1 cellular context compared by ENCODE assay signal in the genomic region with DNA sequence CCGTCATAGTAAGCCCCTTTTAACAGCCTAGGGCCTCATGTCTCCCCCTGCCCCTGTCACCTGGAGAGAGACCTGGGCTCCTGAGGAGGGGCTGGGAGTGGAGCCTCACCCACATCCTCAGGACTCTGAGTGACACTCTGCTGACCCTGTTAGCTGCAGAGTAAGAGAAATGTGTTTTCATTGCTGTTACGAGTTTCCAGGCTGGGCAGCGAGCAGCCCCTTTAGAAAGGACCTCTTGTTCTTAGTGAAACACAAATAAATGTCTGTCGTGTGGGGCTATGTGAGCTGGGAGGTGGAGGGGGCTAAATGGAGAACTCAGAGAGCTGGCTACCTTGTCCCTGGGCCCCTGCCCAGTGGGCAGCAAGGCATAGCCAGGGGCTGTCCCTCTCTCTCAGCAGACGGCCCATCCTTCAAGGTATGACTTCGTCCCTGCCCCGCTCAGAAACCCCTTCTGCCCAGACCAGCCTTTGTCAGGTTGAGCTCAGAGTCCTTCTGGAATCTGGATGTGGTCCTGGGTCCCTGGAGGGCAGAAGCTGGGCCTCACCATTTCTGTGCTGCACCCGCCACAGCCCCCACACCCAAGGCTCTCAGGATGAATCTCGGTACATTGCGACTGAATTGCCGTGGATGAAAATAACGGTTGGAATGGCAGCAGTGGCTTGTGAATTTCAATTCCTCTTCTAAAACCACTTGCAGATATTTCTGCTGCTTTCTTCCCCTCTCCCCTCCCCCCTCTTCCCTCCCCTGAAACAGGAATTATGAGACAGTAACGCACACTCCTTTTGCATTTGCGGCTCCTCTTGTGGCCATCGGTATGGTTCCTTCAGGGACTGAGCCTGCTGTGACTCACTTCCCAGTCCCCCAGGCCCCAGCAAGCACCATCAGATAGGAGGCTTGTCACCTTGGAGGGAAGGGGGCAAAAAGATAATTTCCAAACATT.
TF ChIP-seq lines count a peak whose summit lies in the region.

No MANE protein-coding gene starts in this region.

TF ChIP-seq in K562, 482 proteins besides CTCF, POLR2A, EP300 and RAD21 (continues in another document):
- TF ChIP-seq JUN (IDR thresholded peaks at IDR 0.05; ENCODE audit: borderline replicate concordance, low read depth, low read length) (peak; percentile 84), JUN (CRISPR knock-in tag; IDR thresholded peaks at IDR 0.05; ENCODE audit: borderline replicate concordance) (no peak), MED1 (CRISPR knock-in tag; IDR thresholded peaks at IDR 0.05; ENCODE audit: borderline replicate concordance) (no peak), NR2C2 (CRISPR knock-in tag; IDR thresholded peaks at IDR 0.05) (no peak), NR2C2 (tag; IDR thresholded peaks at IDR 0.05) (0 out of 2 replicates have a peak, but pooled peaks have one; percentile 12), CTBP1 (IDR thresholded peaks at IDR 0.05; ENCODE audit: borderline replicate concordance) (0 out of 2 replicates have a peak, but pooled peaks have one; percentile 29), DPF2 (IDR thresholded peaks at IDR 0.05) (peak; percentile 77), SRF (CRISPR knock-in tag; IDR thresholded peaks at IDR 0.05) (peak in 1 of 2 experiments; percentile 33; a peak in 1 of 4 replicates), LEF1 (IDR thresholded peaks at IDR 0.05) (peak; percentile 69), MIER1 (IDR thresholded peaks at IDR 0.05; ENCODE audit: low read depth) (no peak), HDAC2 (IDR thresholded peaks at IDR 0.05) (no peak; the same call in 1 of the 2 replicates), MAZ (CRISPR knock-in tag; conservative IDR thresholded peaks at IDR 0.05 in 1 of 2, IDR thresholded peaks at IDR 0.05 in 1 of 2) (peak in 1 of 2 experiments; percentile 52; a peak in 1 of 4 replicates), NEUROD1 (IDR thresholded peaks at IDR 0.05; ENCODE audit: borderline replicate concordance, low read depth, low read length, partially characterized antibody) (peak; percentile 52), CBFB (CRISPR knock-in tag; IDR thresholded peaks at IDR 0.05) (no peak), YY1 (IDR thresholded peaks at IDR 0.05; ENCODE audit: borderline replicate concordance in 1 of 3, control insufficient read depth in 1 of 3, extremely low read depth in 1 of 3, insufficient read depth in 3 of 3, insufficient read length in 1 of 3, insufficient replicate concordance in 2 of 3, low read depth in 1 of 3, low read length in 2 of 3) (peak in 1 of 3 experiments; percentile 38), NBN (IDR thresholded peaks at IDR 0.05; ENCODE audit: low read depth) (peak; percentile 55; the same call in 1 of the 2 replicates), KDM5B (IDR thresholded peaks at IDR 0.05; ENCODE audit: insufficient replicate concordance, low read depth, low read length) (peak; percentile 52), HMG20B (CRISPR knock-in tag; IDR thresholded peaks at IDR 0.05) (no peak), CREB1 (IDR thresholded peaks at IDR 0.05) (no peak), CREB1 (CRISPR knock-in tag; IDR thresholded peaks at IDR 0.05) (no peak; the same call in 1 of the 2 replicates), MTA1 (IDR thresholded peaks at IDR 0.05; ENCODE audit: borderline replicate concordance) (0 out of 2 replicates have a peak, but pooled peaks have one; percentile 43), JUND (IDR thresholded peaks at IDR 0.05; ENCODE audit: borderline replicate concordance, low read depth, low read length) (peak; percentile 92), JUND (tag; IDR thresholded peaks at IDR 0.05; ENCODE audit: borderline replicate concordance, low read depth, low read length) (peak; percentile 80; the same call in 1 of the 3 replicates), CAMTA2 (CRISPR knock-in tag; conservative IDR thresholded peaks at IDR 0.05) (no peak), ZNF197 (CRISPR knock-in tag; IDR thresholded peaks at IDR 0.05; ENCODE audit: low read depth) (peak; percentile 68; the same call in 1 of the 2 replicates), FOXP1 (CRISPR knock-in tag; IDR thresholded peaks at IDR 0.05) (peak; percentile 41; the same call in 1 of the 2 replicates), PHF8 (IDR thresholded peaks at IDR 0.05; ENCODE audit: borderline replicate concordance, low read length) (peak; percentile 10; the same call in 1 of the 2 replicates), TEAD1 (CRISPR knock-in tag; IDR thresholded peaks at IDR 0.05) (no peak), NELFE (IDR thresholded peaks at IDR 0.05; ENCODE audit: insufficient read depth, insufficient read length) (no peak), RBBP5 (IDR thresholded peaks at IDR 0.05; ENCODE audit: borderline replicate concordance, insufficient read depth, low read length, poor library complexity, severe bottlenecking) (peak; percentile 28), ZNF274 (IDR thresholded peaks at IDR 0.05; ENCODE audit: borderline replicate concordance, low read depth, low read length) (no peak), ARID1B (IDR thresholded peaks at IDR 0.05) (peak; percentile 74), TRIM24 (IDR thresholded peaks at IDR 0.05) (0 out of 4 replicates have a peak, but pooled peaks of 1 of the 2 experiments have one; percentile 30), CBX5 (IDR thresholded peaks at IDR 0.05; ENCODE audit: borderline replicate concordance, low read depth) (no peak), DACH1 (IDR thresholded peaks at IDR 0.05; ENCODE audit: partially characterized antibody) (no peak), ZNF184 (CRISPR knock-in tag; IDR thresholded peaks at IDR 0.05) (no peak), SMARCC2 (IDR thresholded peaks at IDR 0.05; ENCODE audit: low read depth) (0 out of 2 replicates have a peak, but pooled peaks have one; percentile 54), CCNT2 (IDR thresholded peaks at IDR 0.05; ENCODE audit: borderline replicate concordance, extremely low read depth, insufficient read length, low read depth, low read length) (no peak)
- TF ChIP-seq, protein P1, sequence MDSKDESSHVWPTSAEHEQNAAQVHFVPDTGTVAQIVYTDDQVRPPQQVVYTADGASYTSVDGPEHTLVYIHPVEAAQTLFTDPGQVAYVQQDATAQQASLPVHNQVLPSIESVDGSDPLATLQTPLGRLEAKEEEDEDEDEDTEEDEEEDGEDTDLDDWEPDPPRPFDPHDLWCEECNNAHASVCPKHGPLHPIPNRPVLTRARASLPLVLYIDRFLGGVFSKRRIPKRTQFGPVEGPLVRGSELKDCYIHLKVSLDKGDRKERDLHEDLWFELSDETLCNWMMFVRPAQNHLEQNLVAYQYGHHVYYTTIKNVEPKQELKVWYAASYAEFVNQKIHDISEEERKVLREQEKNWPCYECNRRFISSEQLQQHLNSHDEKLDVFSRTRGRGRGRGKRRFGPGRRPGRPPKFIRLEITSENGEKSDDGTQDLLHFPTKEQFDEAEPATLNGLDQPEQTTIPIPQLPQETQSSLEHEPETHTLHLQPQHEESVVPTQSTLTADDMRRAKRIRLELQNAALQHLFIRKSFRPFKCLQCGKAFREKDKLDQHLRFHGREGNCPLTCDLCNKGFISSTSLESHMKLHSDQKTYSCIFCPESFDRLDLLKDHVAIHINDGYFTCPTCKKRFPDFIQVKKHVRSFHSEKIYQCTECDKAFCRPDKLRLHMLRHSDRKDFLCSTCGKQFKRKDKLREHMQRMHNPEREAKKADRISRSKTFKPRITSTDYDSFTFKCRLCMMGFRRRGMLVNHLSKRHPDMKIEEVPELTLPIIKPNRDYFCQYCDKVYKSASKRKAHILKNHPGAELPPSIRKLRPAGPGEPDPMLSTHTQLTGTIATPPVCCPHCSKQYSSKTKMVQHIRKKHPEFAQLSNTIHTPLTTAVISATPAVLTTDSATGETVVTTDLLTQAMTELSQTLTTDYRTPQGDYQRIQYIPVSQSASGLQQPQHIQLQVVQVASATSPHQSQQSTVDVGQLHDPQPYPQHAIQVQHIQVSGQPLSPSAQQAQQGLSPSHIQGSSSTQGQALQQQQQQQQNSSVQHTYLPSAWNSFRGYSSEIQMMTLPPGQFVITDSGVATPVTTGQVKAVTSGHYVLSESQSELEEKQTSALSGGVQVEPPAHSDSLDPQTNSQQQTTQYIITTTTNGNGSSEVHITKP (IDR thresholded peaks at IDR 0.05; ENCODE audit: partially characterized antibody) = peak; percentile 29
- TF ChIP-seq, protein P2, sequence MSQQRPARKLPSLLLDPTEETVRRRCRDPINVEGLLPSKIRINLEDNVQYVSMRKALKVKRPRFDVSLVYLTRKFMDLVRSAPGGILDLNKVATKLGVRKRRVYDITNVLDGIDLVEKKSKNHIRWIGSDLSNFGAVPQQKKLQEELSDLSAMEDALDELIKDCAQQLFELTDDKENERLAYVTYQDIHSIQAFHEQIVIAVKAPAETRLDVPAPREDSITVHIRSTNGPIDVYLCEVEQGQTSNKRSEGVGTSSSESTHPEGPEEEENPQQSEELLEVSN (IDR thresholded peaks at IDR 0.05; ENCODE audit: borderline replicate concordance in 1 of 2, extremely low read depth in 1 of 2, insufficient read depth in 1 of 2, insufficient read length in 1 of 2, low read depth in 1 of 2, low read length in 1 of 2, poor library complexity in 1 of 2, severe bottlenecking in 1 of 2) = peak in 1 of 2 experiments; percentile 5
- TF ChIP-seq, protein P3, sequence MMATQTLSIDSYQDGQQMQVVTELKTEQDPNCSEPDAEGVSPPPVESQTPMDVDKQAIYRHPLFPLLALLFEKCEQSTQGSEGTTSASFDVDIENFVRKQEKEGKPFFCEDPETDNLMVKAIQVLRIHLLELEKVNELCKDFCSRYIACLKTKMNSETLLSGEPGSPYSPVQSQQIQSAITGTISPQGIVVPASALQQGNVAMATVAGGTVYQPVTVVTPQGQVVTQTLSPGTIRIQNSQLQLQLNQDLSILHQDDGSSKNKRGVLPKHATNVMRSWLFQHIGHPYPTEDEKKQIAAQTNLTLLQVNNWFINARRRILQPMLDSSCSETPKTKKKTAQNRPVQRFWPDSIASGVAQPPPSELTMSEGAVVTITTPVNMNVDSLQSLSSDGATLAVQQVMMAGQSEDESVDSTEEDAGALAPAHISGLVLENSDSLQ (IDR thresholded peaks at IDR 0.05) = peak; percentile 56
- TF ChIP-seq, protein P4, sequence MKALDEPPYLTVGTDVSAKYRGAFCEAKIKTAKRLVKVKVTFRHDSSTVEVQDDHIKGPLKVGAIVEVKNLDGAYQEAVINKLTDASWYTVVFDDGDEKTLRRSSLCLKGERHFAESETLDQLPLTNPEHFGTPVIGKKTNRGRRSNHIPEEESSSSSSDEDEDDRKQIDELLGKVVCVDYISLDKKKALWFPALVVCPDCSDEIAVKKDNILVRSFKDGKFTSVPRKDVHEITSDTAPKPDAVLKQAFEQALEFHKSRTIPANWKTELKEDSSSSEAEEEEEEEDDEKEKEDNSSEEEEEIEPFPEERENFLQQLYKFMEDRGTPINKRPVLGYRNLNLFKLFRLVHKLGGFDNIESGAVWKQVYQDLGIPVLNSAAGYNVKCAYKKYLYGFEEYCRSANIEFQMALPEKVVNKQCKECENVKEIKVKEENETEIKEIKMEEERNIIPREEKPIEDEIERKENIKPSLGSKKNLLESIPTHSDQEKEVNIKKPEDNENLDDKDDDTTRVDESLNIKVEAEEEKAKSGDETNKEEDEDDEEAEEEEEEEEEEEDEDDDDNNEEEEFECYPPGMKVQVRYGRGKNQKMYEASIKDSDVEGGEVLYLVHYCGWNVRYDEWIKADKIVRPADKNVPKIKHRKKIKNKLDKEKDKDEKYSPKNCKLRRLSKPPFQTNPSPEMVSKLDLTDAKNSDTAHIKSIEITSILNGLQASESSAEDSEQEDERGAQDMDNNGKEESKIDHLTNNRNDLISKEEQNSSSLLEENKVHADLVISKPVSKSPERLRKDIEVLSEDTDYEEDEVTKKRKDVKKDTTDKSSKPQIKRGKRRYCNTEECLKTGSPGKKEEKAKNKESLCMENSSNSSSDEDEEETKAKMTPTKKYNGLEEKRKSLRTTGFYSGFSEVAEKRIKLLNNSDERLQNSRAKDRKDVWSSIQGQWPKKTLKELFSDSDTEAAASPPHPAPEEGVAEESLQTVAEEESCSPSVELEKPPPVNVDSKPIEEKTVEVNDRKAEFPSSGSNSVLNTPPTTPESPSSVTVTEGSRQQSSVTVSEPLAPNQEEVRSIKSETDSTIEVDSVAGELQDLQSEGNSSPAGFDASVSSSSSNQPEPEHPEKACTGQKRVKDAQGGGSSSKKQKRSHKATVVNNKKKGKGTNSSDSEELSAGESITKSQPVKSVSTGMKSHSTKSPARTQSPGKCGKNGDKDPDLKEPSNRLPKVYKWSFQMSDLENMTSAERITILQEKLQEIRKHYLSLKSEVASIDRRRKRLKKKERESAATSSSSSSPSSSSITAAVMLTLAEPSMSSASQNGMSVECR (CRISPR knock-in tag; IDR thresholded peaks at IDR 0.05) = 0 out of 2 replicates have a peak, but pooled peaks have one; percentile 50
- TF ChIP-seq, protein P5, sequence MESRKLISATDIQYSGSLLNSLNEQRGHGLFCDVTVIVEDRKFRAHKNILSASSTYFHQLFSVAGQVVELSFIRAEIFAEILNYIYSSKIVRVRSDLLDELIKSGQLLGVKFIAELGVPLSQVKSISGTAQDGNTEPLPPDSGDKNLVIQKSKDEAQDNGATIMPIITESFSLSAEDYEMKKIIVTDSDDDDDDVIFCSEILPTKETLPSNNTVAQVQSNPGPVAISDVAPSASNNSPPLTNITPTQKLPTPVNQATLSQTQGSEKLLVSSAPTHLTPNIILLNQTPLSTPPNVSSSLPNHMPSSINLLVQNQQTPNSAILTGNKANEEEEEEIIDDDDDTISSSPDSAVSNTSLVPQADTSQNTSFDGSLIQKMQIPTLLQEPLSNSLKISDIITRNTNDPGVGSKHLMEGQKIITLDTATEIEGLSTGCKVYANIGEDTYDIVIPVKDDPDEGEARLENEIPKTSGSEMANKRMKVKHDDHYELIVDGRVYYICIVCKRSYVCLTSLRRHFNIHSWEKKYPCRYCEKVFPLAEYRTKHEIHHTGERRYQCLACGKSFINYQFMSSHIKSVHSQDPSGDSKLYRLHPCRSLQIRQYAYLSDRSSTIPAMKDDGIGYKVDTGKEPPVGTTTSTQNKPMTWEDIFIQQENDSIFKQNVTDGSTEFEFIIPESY (CRISPR knock-in tag; IDR thresholded peaks at IDR 0.05) = no peak
